ENCODE assay signal across 8 cellular contexts in genomic region chr2:99336780-99337163, GRCh38. TPM values are rescaled to one million over a fixed set of nuclear protein-coding genes. Genes with fewer than 3 reads are reported as not detected.
DNase-seq lines count a peak whose midpoint lies in the region; ATAC-seq, FAIRE-seq and TF ChIP-seq lines count a peak whose summit lies in the region.

No MANE protein-coding gene starts in this region.

- peaks cover 9% of the 10 kb centered on the region in 2 experiments for H3K36me3 ChIP-seq in SK-N-SH (replicated peaks in 1 of 2; ENCODE audit: control insufficient read depth in 1 of 2, insufficient read depth in 2 of 2, low read length in 1 of 2)
- H3K36me3 ChIP-seq in urinary bladder (ENCODE audit: insufficient read depth), result peaks cover 1% of the 10 kb centered on the region

- H3K27ac ChIP-seq in SK-N-SH (ENCODE audit: low read depth in 2 of 2, low read length in 1 of 2), result peak overlapping the region; percentile 82 to 91
- peak overlapping the region; percentile 88 for H3K27ac ChIP-seq in layer of hippocampus (ENCODE audit: low read depth, low read length)
- peak overlapping the region; percentile 93 for H3K27ac ChIP-seq in urinary bladder (ENCODE audit: low read depth)

- DNase-seq in SKM-1 (lab: John Stamatoyannopoulos, UW; ENCODE audit: unreplicated experiment), result peak; percentile 68
- DNase-seq in SKM-1 treated with dmso at 0.1 percent for 144 hours (lab: John Stamatoyannopoulos, UW; ENCODE audit: unreplicated experiment), result no peak
- no peak for DNase-seq in SK-N-SH
- no peak for DNase-seq in stimulated activated CD4-positive, alpha-beta T cell treated with anti-CD3 and anti-CD28 coated beads, Interleukin-12 subunit alpha, Interleukin-12 subunit beta, amount 100 ng/mL, for 4 hours
- no peak for DNase-seq in GM19239 (ENCODE audit: insufficient read length, low spot score)

- TF ChIP-seq EP300 in SK-N-SH (IDR thresholded peaks at IDR 0.05; ENCODE audit: borderline replicate concordance in 1 of 2, low read depth in 1 of 2, low read length in 1 of 2), result no peak

- peak overlapping the region; percentile 99 for H2AFZ ChIP-seq in SK-N-SH (ENCODE audit: low read depth)

- POLR2A ChIA-PET in SK-N-SH (lab: Yijun Ruan, JAX), result interaction anchor here (1.2 to 2.2 kb wide), 5 partner anchors 62 to 195 kb away, joined by 3 to 8 read pairs (median 7); partner anchors contain the start of genes C2orf15, LIPT1, REV1 and TSGA10

- peaks cover 88% of the 10 kb centered on the region for H3K79me2 ChIP-seq in SK-N-SH (ENCODE audit: insufficient read depth)

- H3K4me2 ChIP-seq in SK-N-SH, result peak overlapping the region; percentile 98

- H3K27me3 ChIP-seq in SK-N-SH (ENCODE audit: insufficient read depth) (no peaks in the 10 kb centered on the region), layer of hippocampus (ENCODE audit: control insufficient read depth, insufficient read depth, low read length) (no peaks in the 10 kb centered on the region)

- H3K9me3 ChIP-seq in SK-N-SH, result no peaks in the 10 kb centered on the region

- peak overlapping the region; percentile 75; the same call in 1 of the 2 replicates for H3K9ac ChIP-seq in SK-N-SH

- H3K4me1 ChIP-seq in SK-N-SH (ENCODE audit: control insufficient read depth in 1 of 2, insufficient read depth in 2 of 2, low read depth in 1 of 2, low read length in 1 of 2) (peaks cover 0 to 6% of the 10 kb centered on the region in 2 experiments; a peak in 2 of 4 replicates), urinary bladder (ENCODE audit: insufficient read depth) (peaks cover 1% of the 10 kb centered on the region)

- CTCF ChIA-PET in SK-N-SH (lab: Yijun Ruan, JAX), result interaction anchor here (0.6 to 4.1 kb wide), 31 partner anchors 10 to 1048 kb away, joined by 3 to 25 read pairs (median 4); partner anchors contain the start of genes LIPT1, MITD1, MRPL30 and REV1

- H3K9me2 ChIP-seq in SK-N-SH, result no peaks in the 10 kb centered on the region

- H3F3A ChIP-seq in SK-N-SH (replicated peaks; ENCODE audit: insufficient read depth), result peaks cover 15% of the 10 kb centered on the region

- H3K4me3 ChIP-seq in SK-N-SH (ENCODE audit: low read depth in 2 of 2, low read length in 1 of 2), result peak overlapping the region; percentile 81 to 96
- H3K4me3 ChIP-seq in urinary bladder (ENCODE audit: low read depth, low read length), result peak overlapping the region; percentile 89

- H4K20me1 ChIP-seq in SK-N-SH (ENCODE audit: insufficient read depth), result peaks cover 23% of the 10 kb centered on the region

- peak; percentile 2 for ATAC-seq in HG02678 (IDR thresholded peaks at IDR 0.05; ENCODE audit: unreplicated experiment)

- 0% methylated on average over 10 of the region's 13 CpGs for WGBS in SK-N-SH (ENCODE audit: low lambda C conversion rate)
- under 1% methylated on average over 13 of the region's 13 CpGs for WGBS in urinary bladder

- no peak for FAIRE-seq in GM19239 (lab: Jason Lieb, UNC)

- no peak for TF ChIP-seq CTCF in SK-N-SH (IDR thresholded peaks at IDR 0.05)

- no peak for TF ChIP-seq RAD21 in SK-N-SH (IDR thresholded peaks at IDR 0.05; ENCODE audit: low read length)

TF ChIP-seq in SK-N-SH, 30 proteins besides CTCF, POLR2A, EP300 and RAD21:
- TF ChIP-seq USF1 (IDR thresholded peaks at IDR 0.05; ENCODE audit: borderline replicate concordance, low read depth) (no peak), YY1 (IDR thresholded peaks at IDR 0.05; ENCODE audit: low read depth) (no peak), GATA2 (CRISPR knock-in tag; IDR thresholded peaks at IDR 0.05) (0 out of 2 replicates have a peak, but pooled peaks have one; percentile 7)

RNA-seq across cellular contexts. Expression of gene EIF5B, which starts 0.4 kb away (rescaled TPM):
- polyA plus RNA-seq in SK-N-SH (2012; rRNA removed), result 8.7 and 9.8 TPM in 2 replicates
- polyA plus RNA-seq in SK-N-SH (2012; cell fraction: cytosol; rRNA removed), result 12.8 and 14.0 TPM in 2 replicates
- 10.5 and 20.5 TPM in 2 replicates for polyA plus RNA-seq in SK-N-SH (2012; cell fraction: nucleus; rRNA removed)
- 30.5 TPM for total RNA-seq in urinary bladder
- 28.9 TPM for polyA plus RNA-seq in urinary bladder

RNA-seq across cellular contexts. Expression of gene TXNDC9, which starts 0.6 kb away (rescaled TPM):
- 19.1 and 24.5 TPM in 2 replicates for polyA plus RNA-seq in SK-N-SH (2012; rRNA removed)
- 28.7 and 33.8 TPM in 2 replicates for polyA plus RNA-seq in SK-N-SH (2012; cell fraction: cytosol; rRNA removed)
- polyA plus RNA-seq in SK-N-SH (2012; cell fraction: nucleus; rRNA removed), result 9.8 and 21.2 TPM in 2 replicates
- total RNA-seq in urinary bladder, result 59.1 TPM
- 20.5 TPM for polyA plus RNA-seq in urinary bladder

RNA-seq across cellular contexts. Expression of gene LYG1, which starts 35.8 kb away (rescaled TPM):
- polyA plus RNA-seq in SK-N-SH (2012; rRNA removed), result 1.2 and 1.4 TPM in 2 replicates
- 0.41 and 0.59 TPM in 2 replicates for polyA plus RNA-seq in SK-N-SH (2012; cell fraction: cytosol; rRNA removed)
- 9.4 and 10.1 TPM in 2 replicates for polyA plus RNA-seq in SK-N-SH (2012; cell fraction: nucleus; rRNA removed)
- total RNA-seq in urinary bladder, result 0.79 TPM
- 1.5 TPM for polyA plus RNA-seq in urinary bladder
